ENCODE assay signal across 9 cellular contexts in the genomic region with DNA sequence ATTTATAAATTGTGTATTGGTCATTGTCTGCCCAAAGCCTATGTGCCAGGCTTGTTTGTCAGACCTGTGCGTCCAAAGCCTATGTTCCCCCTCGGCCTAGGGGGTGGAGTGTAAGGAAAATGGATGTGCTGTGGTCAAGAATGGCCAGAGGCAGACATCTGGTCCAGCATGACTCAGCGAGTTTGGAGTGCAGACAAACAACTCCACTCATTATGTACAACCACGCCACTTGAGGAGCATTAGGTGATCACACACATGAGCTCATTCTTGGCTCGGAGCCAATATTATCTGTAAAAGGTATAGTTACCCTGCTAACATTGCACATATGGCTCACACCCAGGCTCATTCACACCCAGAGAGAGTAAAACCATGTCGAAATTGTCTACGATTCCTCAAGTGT.
DNase-seq lines count a peak whose midpoint lies in the region; ATAC-seq and TF ChIP-seq lines count a peak whose summit lies in the region.
"Had no signal": no experiment of that assay in that cellular context is flagged by ENCODE, and none has a peak within 500 bp of the region (broad histone marks: within the 10 kb centered on the region; RNA-seq: fewer than 3 reads in every experiment).

No MANE protein-coding gene starts in this region.

- no peaks in the 10 kb centered on the region for H3K4me1 Mint-ChIP-seq in progenitor cell of endocrine pancreas (ENCODE audit: low read depth)
- H3K4me1 Mint-ChIP-seq in activated naive CD4-positive, alpha-beta T cell treated with anti-CD3 and anti-CD28 coated beads, Interleukin-2, amount 10 ng/mL, durations not matched to agents 7 days and 5 days = no peaks in the 10 kb centered on the region
- H3K4me1 Mint-ChIP-seq: brain had no signal

- no peak overlapping the region for H3K4me3 Mint-ChIP-seq in progenitor cell of endocrine pancreas (ENCODE audit: low read depth)
- no peak overlapping the region for H3K4me3 Mint-ChIP-seq in activated naive CD4-positive, alpha-beta T cell treated with anti-CD3 and anti-CD28 coated beads, Interleukin-2, amount 10 ng/mL, durations not matched to agents 7 days and 5 days
- H3K4me3 Mint-ChIP-seq: brain had no signal

- CTCF ChIA-PET in OCI-LY7 (lab: Charles Lee; ENCODE audit: unreplicated experiment) = no interaction called here
- CTCF ChIA-PET in activated naive CD4-positive, alpha-beta T cell treated with anti-CD3 and anti-CD28 coated beads, Interleukin-2, amount 10 ng/mL, durations not matched to agents 7 days and 5 days (lab: Charles Lee) = no interaction called here

- in situ Hi-C loops in astrocyte of the spinal cord (cut with HindIII; ENCODE audit: low sequenced_read_pairs) = no loop called here

- DNase-seq in HCEC 1CT (peak; percentile 39), NCI-H2107 treated with DMSO at 0.1 percent for 48 hours (lab: John Stamatoyannopoulos, UW; ENCODE audit: unreplicated experiment) (peak; percentile 97), astrocyte of the spinal cord (ENCODE audit: low read depth, low spot score) (peak; percentile 89), progenitor cell of endocrine pancreas (ENCODE audit: low spot score, unreplicated experiment) (no peak), GM03348 (ENCODE audit: low spot score) (no peak), OCI-LY7 (ENCODE audit: low spot score) (no peak)
- DNase-seq in activated naive CD4-positive, alpha-beta T cell treated with anti-CD3 and anti-CD28 coated beads, Interleukin-2, amount 10 ng/mL, durations not matched to agents 7 days and 5 days = no peak

- intact Hi-C loops in OCI-LY7 (cut with micrococcal nuclease; ENCODE audit: unreplicated experiment) = no loop called here

- H3K27ac Mint-ChIP-seq in progenitor cell of endocrine pancreas = peak overlapping the region; percentile 85
- no peak overlapping the region for H3K27ac Mint-ChIP-seq in activated naive CD4-positive, alpha-beta T cell treated with anti-CD3 and anti-CD28 coated beads, Interleukin-2, amount 10 ng/mL, durations not matched to agents 7 days and 5 days
- H3K27ac Mint-ChIP-seq: brain had no signal

- no peaks in the 10 kb centered on the region for H3K36me3 Mint-ChIP-seq in progenitor cell of endocrine pancreas (ENCODE audit: insufficient read depth)
- no peaks in the 10 kb centered on the region for H3K36me3 Mint-ChIP-seq in activated naive CD4-positive, alpha-beta T cell treated with anti-CD3 and anti-CD28 coated beads, Interleukin-2, amount 10 ng/mL, durations not matched to agents 7 days and 5 days
- H3K36me3 Mint-ChIP-seq: brain had no signal

- no peak overlapping the region for H3K27ac ChIP-seq in OCI-LY7 (ENCODE audit: low read depth, low read length, poor library complexity, severe bottlenecking)

- TF ChIP-seq CTCF in astrocyte of the spinal cord (IDR thresholded peaks at IDR 0.05; ENCODE audit: low read depth, low read length) (no peak), progenitor cell of endocrine pancreas (IDR thresholded peaks at IDR 0.05; ENCODE audit: unreplicated experiment) (no peak), OCI-LY7 (conservative IDR thresholded peaks at IDR 0.05; ENCODE audit: low read length) (no peak)

- H2AFZ ChIP-seq in OCI-LY7 (ENCODE audit: low read length) = no peak overlapping the region

- no peaks in the 10 kb centered on the region for H3K9me3 ChIP-seq in OCI-LY7 (ENCODE audit: low read length)

- H3K27me3 Mint-ChIP-seq in progenitor cell of endocrine pancreas = no peaks in the 10 kb centered on the region
- H3K27me3 Mint-ChIP-seq in activated naive CD4-positive, alpha-beta T cell treated with anti-CD3 and anti-CD28 coated beads, Interleukin-2, amount 10 ng/mL, durations not matched to agents 7 days and 5 days = no peaks in the 10 kb centered on the region
- H3K27me3 Mint-ChIP-seq: brain had no signal

- no peaks in the 10 kb centered on the region for H3K9me2 ChIP-seq in OCI-LY7 (ENCODE audit: insufficient read depth, low read length)

- no peaks in the 10 kb centered on the region for H4K20me1 ChIP-seq in OCI-LY7 (ENCODE audit: insufficient read depth, low read length)

- POLR2A ChIA-PET in OCI-LY7 (lab: Charles Lee) = interaction anchor here (0.6 kb wide), 1 partner anchor 113 kb away, joined by 3 read pairs; no protein-coding TSS in a partner anchor

- H3K36me3 ChIP-seq in OCI-LY7 (ENCODE audit: insufficient read depth, low read length) = no peaks in the 10 kb centered on the region

- no peaks in the 10 kb centered on the region for H3K4me1 ChIP-seq in OCI-LY7 (ENCODE audit: insufficient read depth, low read length, poor library complexity, severe bottlenecking)

- H3K79me2 ChIP-seq in OCI-LY7 (ENCODE audit: insufficient read depth, low read depth, low read length) = no peaks in the 10 kb centered on the region

- peaks cover 5% of the 10 kb centered on the region for H3K9me3 Mint-ChIP-seq in progenitor cell of endocrine pancreas (ENCODE audit: low read depth)
- H3K9me3 Mint-ChIP-seq in activated naive CD4-positive, alpha-beta T cell treated with anti-CD3 and anti-CD28 coated beads, Interleukin-2, amount 10 ng/mL, durations not matched to agents 7 days and 5 days = peaks cover 22% of the 10 kb centered on the region

- no TSS peak for BruUV-seq in OCI-LY7 (replicated peaks; lab: Mats Ljungman, UMichigan)

- ATAC-seq in HG03469 (IDR thresholded peaks at IDR 0.05; ENCODE audit: unreplicated experiment) = no peak

- no peak overlapping the region for H3K4me2 ChIP-seq in OCI-LY7 (ENCODE audit: low read length)

- H3K4me3 ChIP-seq in astrocyte of the spinal cord (ENCODE audit: low read depth, low read length) (no peak overlapping the region), OCI-LY7 (ENCODE audit: low read depth, low read length, poor library complexity, severe bottlenecking) (no peak overlapping the region)

Comparison
In these comparisons a context has a peak if more than half of its experiments do, and no peak if none do; other contexts are left out.
1. DNase-seq: peak in HCEC 1CT (single experiment), NCI-H2107 treated with DMSO at 0.1 percent for 48 hours (single experiment) and astrocyte of the spinal cord (single experiment); none in progenitor cell of endocrine pancreas (single experiment), GM03348 (single experiment), OCI-LY7 (single experiment) and activated naive CD4-positive, alpha-beta T cell treated with anti-CD3 and anti-CD28 coated beads, Interleukin-2, amount 10 ng/mL, durations not matched to agents 7 days and 5 days (single experiment).